In genomic region chr1:111563619-111564018, GRCh38 we compare ENCODE assay signal across 15 cellular contexts. TPM values are rescaled to one million over a fixed set of nuclear protein-coding genes. Genes with fewer than 3 reads are reported as not detected.
DNase-seq lines count a peak whose midpoint lies in the region; ATAC-seq and TF ChIP-seq lines count a peak whose summit lies in the region.
"Had no signal": no experiment of that assay in that cellular context is flagged by ENCODE, and none has a peak within 500 bp of the region (broad histone marks: within the 10 kb centered on the region; RNA-seq: fewer than 3 reads in every experiment).

No MANE protein-coding gene starts in this region.

- H3K9me3 Mint-ChIP-seq in MCF 10A (ENCODE audit: unreplicated experiment), result no peaks in the 10 kb centered on the region
- H3K9me3 Mint-ChIP-seq in naive thymus-derived CD4-positive, alpha-beta T cell, result peaks cover 0 to 4% (median 0%) of the 10 kb centered on the region in 11 donors
- H3K9me3 Mint-ChIP-seq: activated B cell treated with CpG ODN at 0.5 μM for 24 hours, neural crest cell had no signal

- H3K4me3 Mint-ChIP-seq in MCF 10A (ENCODE audit: unreplicated experiment), result no peak overlapping the region
- H3K4me3 Mint-ChIP-seq in naive thymus-derived CD4-positive, alpha-beta T cell, result no peak overlapping the region
- H3K4me3 Mint-ChIP-seq: activated B cell treated with CpG ODN at 0.5 μM for 24 hours, neural crest cell had no signal

- DNase-seq in MCF 10A (ENCODE audit: unreplicated experiment) (peak; percentile 49), breast epithelium (ENCODE audit: low spot score in 2 of 2) (no peak), SJSA1 (ENCODE audit: low read depth in 1 of 2, low spot score in 2 of 2) (peak in 1 of 2 experiments; percentile 61), fibroblast of peridontal ligament (ENCODE audit: extremely low read depth) (peak; percentile 56), substantia nigra (lab: John Stamatoyannopoulos, UW) (no peak), GM13977 (ENCODE audit: low spot score) (no peak), NCI-H1930 (lab: John Stamatoyannopoulos, UW) (no peak)
- DNase-seq in naive thymus-derived CD4-positive, alpha-beta T cell, result no peak
- DNase-seq: 8988T; activated B cell treated with CpG ODN at 0.5 μM for 24 hours; heart right ventricle; NCI-H2029; stimulated activated CD4-positive, alpha-beta T cell treated with anti-CD3 and anti-CD28 coated beads, Interleukin-12 subunit alpha, Interleukin-12 subunit beta, amount 100 ng/mL, for 4 hours had no signal

- in situ Hi-C loops in GM13977 (cut with MboI; ENCODE audit: low pct_unique_long_range_greater_than_20kb, low sequenced_read_pairs, unreplicated experiment), result no loop called here

- no peak for TF ChIP-seq POLR2A in breast epithelium (IDR thresholded peaks at IDR 0.05)

- H3K4me1 Mint-ChIP-seq in MCF 10A (ENCODE audit: insufficient read depth, unreplicated experiment), result peaks cover 14% of the 10 kb centered on the region
- peaks cover 0 to 10% (median 5%) of the 10 kb centered on the region in 7 donors for H3K4me1 Mint-ChIP-seq in naive thymus-derived CD4-positive, alpha-beta T cell
- H3K4me1 Mint-ChIP-seq: activated B cell treated with CpG ODN at 0.5 μM for 24 hours had no signal

- no peaks in the 10 kb centered on the region for H3K36me3 Mint-ChIP-seq in MCF 10A (ENCODE audit: insufficient read depth, unreplicated experiment)
- no peaks in the 10 kb centered on the region for H3K36me3 Mint-ChIP-seq in naive thymus-derived CD4-positive, alpha-beta T cell

- BruUV-seq in MCF 10A (replicated peaks; lab: Mats Ljungman, UMichigan), result no TSS peak

- H3K27me3 Mint-ChIP-seq in MCF 10A (ENCODE audit: insufficient read depth, unreplicated experiment), result no peaks in the 10 kb centered on the region
- H3K27me3 Mint-ChIP-seq in naive thymus-derived CD4-positive, alpha-beta T cell, result peaks cover 0 to 3% (median 0%) of the 10 kb centered on the region in 5 donors
- H3K27me3 Mint-ChIP-seq: activated B cell treated with CpG ODN at 0.5 μM for 24 hours had no signal

- no peaks in the 10 kb centered on the region for H3K27me3 ChIP-seq in breast epithelium
- H3K27me3 ChIP-seq in SJSA1 (replicated peaks), result no peaks in the 10 kb centered on the region
- H3K27me3 ChIP-seq in naive thymus-derived CD4-positive, alpha-beta T cell (ENCODE audit: control insufficient read depth in 2 of 2, insufficient read depth in 2 of 2, low read length in 2 of 2), result no peaks in the 10 kb centered on the region
- H3K27me3 ChIP-seq: heart right ventricle had no signal

- ATAC-seq in naive thymus-derived CD4-positive, alpha-beta T cell, result no peak
- ATAC-seq: heart right ventricle had no signal

- intact Hi-C loops in MCF 10A (cut with micrococcal nuclease) (no loop called here), breast epithelium (cut with DNase I; ENCODE audit: low total_unique reads) (no loop called here)
- intact Hi-C loops in naive thymus-derived CD4-positive, alpha-beta T cell (cut with micrococcal nuclease), result no loop called here

- H3K36me3 ChIP-seq in breast epithelium, result no peaks in the 10 kb centered on the region
- no peaks in the 10 kb centered on the region for H3K36me3 ChIP-seq in SJSA1
- H3K36me3 ChIP-seq in naive thymus-derived CD4-positive, alpha-beta T cell (ENCODE audit: control insufficient read depth in 2 of 3, insufficient read depth in 3 of 3, low read length in 3 of 3), result no peaks in the 10 kb centered on the region
- H3K36me3 ChIP-seq: heart right ventricle had no signal

- H3K4me1 ChIP-seq in breast epithelium (no peaks in the 10 kb centered on the region), SJSA1 (replicated peaks) (peaks cover 42% of the 10 kb centered on the region)
- H3K4me1 ChIP-seq in naive thymus-derived CD4-positive, alpha-beta T cell (ENCODE audit: control insufficient read depth in 2 of 2, insufficient read depth in 2 of 2, low read length in 2 of 2), result no peaks in the 10 kb centered on the region

- TF ChIP-seq CTCF in MCF 10A (IDR thresholded peaks at IDR 0.05; ENCODE audit: unreplicated experiment) (no peak), breast epithelium (IDR thresholded peaks at IDR 0.05) (no peak), GM13977 (IDR thresholded peaks at IDR 0.05; ENCODE audit: extremely low read depth, insufficient read depth, missing control alignments) (no peak)

- H3K27ac ChIP-seq in breast epithelium (no peak overlapping the region), SJSA1 (peak overlapping the region; percentile 36; the same call in 1 of the 2 replicates), substantia nigra (ENCODE audit: low read depth, low read length, poor library complexity, severe bottlenecking) (peak overlapping the region; percentile 23)
- H3K27ac ChIP-seq in naive thymus-derived CD4-positive, alpha-beta T cell (ENCODE audit: low read depth, low read length), result no peak overlapping the region
- H3K27ac ChIP-seq: SK-N-MC had no signal

- H3K9me3 ChIP-seq in breast epithelium (no peaks in the 10 kb centered on the region), SJSA1 (replicated peaks) (no peaks in the 10 kb centered on the region)
- H3K9me3 ChIP-seq in naive thymus-derived CD4-positive, alpha-beta T cell (ENCODE audit: control insufficient read depth in 2 of 3, low read length in 3 of 3), result no peaks in the 10 kb centered on the region
- H3K9me3 ChIP-seq: heart right ventricle had no signal

- no peak overlapping the region for H3K27ac Mint-ChIP-seq in MCF 10A (ENCODE audit: low read depth, unreplicated experiment)
- no peak overlapping the region for H3K27ac Mint-ChIP-seq in naive thymus-derived CD4-positive, alpha-beta T cell
- H3K27ac Mint-ChIP-seq: activated B cell treated with CpG ODN at 0.5 μM for 24 hours had no signal

- CTCF ChIA-PET in MCF 10A (lab: Yijun Ruan, JAX), result interaction anchor here (0.5 to 2.6 kb wide), 5 partner anchors 32 to 203 kb away, joined by 3 to 11 read pairs (median 3); no protein-coding TSS in a partner anchor
- CTCF ChIA-PET in naive thymus-derived CD4-positive, alpha-beta T cell (lab: Charles Lee), result interaction anchor here (1.0 kb wide), 1 partner anchor 56 kb away, joined by 3 read pairs; no protein-coding TSS in a partner anchor

- POLR2A ChIA-PET in MCF 10A (lab: Yijun Ruan, JAX), result interaction anchor here (1.0 to 1.7 kb wide), 2 partner anchors 8 to 27 kb away, joined by 4 read pairs; no protein-coding TSS in a partner anchor
- POLR2A ChIA-PET in naive thymus-derived CD4-positive, alpha-beta T cell (lab: Charles Lee), result interaction anchor here (0.7 to 1.5 kb wide), 2 partner anchors 52 to 148 kb away, joined by 3 to 5 read pairs; no protein-coding TSS in a partner anchor

- H3K4me3 ChIP-seq in breast epithelium (no peak overlapping the region), SJSA1 (no peak overlapping the region)
- H3K4me3 ChIP-seq in naive thymus-derived CD4-positive, alpha-beta T cell (ENCODE audit: low read length), result no peak overlapping the region
- H3K4me3 ChIP-seq: heart right ventricle, SK-N-MC had no signal

RNA-seq across cellular contexts. Expression of gene RAP1A, which starts 56.0 kb away (rescaled TPM):
- 31.5 and 39.3 TPM in 2 replicates for total RNA-seq in MCF 10A (2022)
- 10 to 100 TPM; 45.9 to 72.8 (median 54.9) TPM for total RNA-seq in breast epithelium
- 42.6 and 48.5 TPM in 2 replicates for total RNA-seq in SJSA1 (2014; rRNA removed; shearing (Covaris generic))
- 100 to 1,000 TPM in 4 of 5 experiments, 10 to 100 TPM in 1; 89.8 to 183 (median 107) TPM for total RNA-seq in naive thymus-derived CD4-positive, alpha-beta T cell
- polyA plus RNA-seq in naive thymus-derived CD4-positive, alpha-beta T cell, result 10 to 100 TPM; 37.6 to 55.0 TPM

Comparison
In these comparisons a context has a peak if more than half of its experiments do, and no peak if none do; other contexts are left out.
1. DNase-seq: peak in MCF 10A (single experiment) and fibroblast of peridontal ligament (single experiment); none in breast epithelium (0 of 2), substantia nigra (0 of 49), GM13977 (single experiment), naive thymus-derived CD4-positive, alpha-beta T cell (0 of 9) and NCI-H1930 (0 of 2).
2. H3K27ac ChIP-seq: peak in SJSA1 (single experiment) and substantia nigra (single experiment); none in breast epithelium (0 of 2) and naive thymus-derived CD4-positive, alpha-beta T cell (single experiment).